8 cellular contexts compared by ENCODE assay signal in the genomic region with DNA sequence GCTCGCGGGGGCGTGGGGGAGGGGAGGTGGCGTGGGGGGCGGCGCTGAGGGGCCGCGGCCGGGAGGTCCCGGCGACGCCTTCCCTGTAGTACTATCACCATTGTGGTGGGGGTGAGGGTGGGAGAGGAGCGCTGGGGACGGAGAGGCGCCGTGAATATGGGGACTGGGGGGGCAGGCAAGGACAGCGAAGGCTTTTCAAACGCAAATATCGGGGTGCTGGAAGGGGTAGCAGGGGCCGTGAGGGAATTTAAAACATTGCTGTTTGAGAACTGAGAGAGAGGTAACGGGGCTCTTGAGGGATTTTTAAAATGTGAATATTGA. TPM values are rescaled to one million over a fixed set of nuclear protein-coding genes. Genes with fewer than 3 reads are reported as not detected.
DNase-seq lines count a peak whose midpoint lies in the region; ATAC-seq and TF ChIP-seq lines count a peak whose summit lies in the region.

No MANE protein-coding gene starts in this region.

- H3K27me3 Mint-ChIP-seq in stimulated activated memory B cell treated with anti-CD40 and anti-IgM and Interleukin-4, amounts not matched to agents 10 μg/mL and 1 μg/mL and 100 μg/mL, for 72 hours, result no peaks in the 10 kb centered on the region
- no peaks in the 10 kb centered on the region for H3K27me3 Mint-ChIP-seq in glutamatergic neuron (ENCODE audit: unreplicated experiment)

- intact Hi-C loops in left ventricle myocardium superior (cut with micrococcal nuclease), result no loop called here

- H3K4me3 ChIP-seq in Peyer's patch, result peak overlapping the region; percentile 61 to 97 (median 78)

- H3K27me3 ChIP-seq in Peyer's patch, result no peaks in the 10 kb centered on the region

- ATAC-seq in activated CD4-positive, CD25-positive, alpha-beta regulatory T cell treated with anti-CD3 and anti-CD28 coated beads, Interleukin-2, amount 50 U/mL, for 24 hours, result peak; percentile 6 to 10
- peak; percentile 34 for ATAC-seq in left ventricle myocardium superior
- ATAC-seq in stimulated activated memory B cell treated with anti-CD40 and anti-IgM and Interleukin-4, amounts not matched to agents 10 μg/mL and 1 μg/mL and 100 μg/mL, for 72 hours, result peak; percentile 13
- ATAC-seq in esophagus mucosa, result no peak

- no peak for TF ChIP-seq CTCF in Peyer's patch (IDR thresholded peaks at IDR 0.05)
- no peak for TF ChIP-seq CTCF in glutamatergic neuron (IDR thresholded peaks at IDR 0.05; ENCODE audit: partially characterized antibody, unreplicated experiment)

- peak overlapping the region; percentile 74 to 90 (median 83) for H3K27ac ChIP-seq in Peyer's patch

- H3K4me1 ChIP-seq in Peyer's patch, result peaks cover 0 to 32% (median 6%) of the 10 kb centered on the region in 4 donors

- no peaks in the 10 kb centered on the region for H3K36me3 ChIP-seq in Peyer's patch

- no peak overlapping the region for H3K4me3 Mint-ChIP-seq in stimulated activated memory B cell treated with anti-CD40 and anti-IgM and Interleukin-4, amounts not matched to agents 10 μg/mL and 1 μg/mL and 100 μg/mL, for 72 hours
- no peak overlapping the region for H3K4me3 Mint-ChIP-seq in glutamatergic neuron (ENCODE audit: unreplicated experiment)

- H3K9me3 ChIP-seq in Peyer's patch, result no peaks in the 10 kb centered on the region

- DNase-seq in activated CD4-positive, CD25-positive, alpha-beta regulatory T cell (lab: John Stamatoyannopoulos, UW), result no peak
- DNase-seq in Peyer's patch (no peak), left ventricle myocardium superior (no peak), NOMO-1 treated with dmso at 0.1 percent for 144 hours (lab: John Stamatoyannopoulos, UW; ENCODE audit: unreplicated experiment) (no peak), glutamatergic neuron (no peak)

- H3K36me3 Mint-ChIP-seq in stimulated activated memory B cell treated with anti-CD40 and anti-IgM and Interleukin-4, amounts not matched to agents 10 μg/mL and 1 μg/mL and 100 μg/mL, for 72 hours, result no peaks in the 10 kb centered on the region
- H3K36me3 Mint-ChIP-seq in glutamatergic neuron (ENCODE audit: unreplicated experiment), result no peaks in the 10 kb centered on the region

- H3K27ac Mint-ChIP-seq in stimulated activated memory B cell treated with anti-CD40 and anti-IgM and Interleukin-4, amounts not matched to agents 10 μg/mL and 1 μg/mL and 100 μg/mL, for 72 hours, result no peak overlapping the region
- H3K27ac Mint-ChIP-seq in glutamatergic neuron (ENCODE audit: unreplicated experiment), result no peak overlapping the region

- no peaks in the 10 kb centered on the region for H3K9me3 Mint-ChIP-seq in stimulated activated memory B cell treated with anti-CD40 and anti-IgM and Interleukin-4, amounts not matched to agents 10 μg/mL and 1 μg/mL and 100 μg/mL, for 72 hours
- no peaks in the 10 kb centered on the region for H3K9me3 Mint-ChIP-seq in glutamatergic neuron (ENCODE audit: unreplicated experiment)

- H3K4me1 Mint-ChIP-seq in stimulated activated memory B cell treated with anti-CD40 and anti-IgM and Interleukin-4, amounts not matched to agents 10 μg/mL and 1 μg/mL and 100 μg/mL, for 72 hours, result peaks cover 1% of the 10 kb centered on the region
- H3K4me1 Mint-ChIP-seq in glutamatergic neuron (ENCODE audit: low read depth, unreplicated experiment), result no peaks in the 10 kb centered on the region

- TF ChIP-seq POLR2A in Peyer's patch (IDR thresholded peaks at IDR 0.05), result no peak

RNA-seq across cellular contexts. Expression of a gene that starts 0.4 kb away (rescaled TPM):
- total RNA-seq in Peyer's patch (10 to 100 TPM; 10.6 to 20.1 (median 14.7) TPM), left ventricle myocardium superior (16.7 TPM), glutamatergic neuron (ENCODE audit: unreplicated experiment) (20.8 TPM), esophagus mucosa (7.5 TPM)

RNA-seq across cellular contexts. Expression of a gene that starts 21.4 kb away (rescaled TPM):
- total RNA-seq in Peyer's patch (10 to 100 TPM; 40.5 to 96.6 (median 71.8) TPM), left ventricle myocardium superior (99.1 TPM), glutamatergic neuron (ENCODE audit: unreplicated experiment) (194 TPM), esophagus mucosa (66.0 TPM)
